In the genomic region with DNA sequence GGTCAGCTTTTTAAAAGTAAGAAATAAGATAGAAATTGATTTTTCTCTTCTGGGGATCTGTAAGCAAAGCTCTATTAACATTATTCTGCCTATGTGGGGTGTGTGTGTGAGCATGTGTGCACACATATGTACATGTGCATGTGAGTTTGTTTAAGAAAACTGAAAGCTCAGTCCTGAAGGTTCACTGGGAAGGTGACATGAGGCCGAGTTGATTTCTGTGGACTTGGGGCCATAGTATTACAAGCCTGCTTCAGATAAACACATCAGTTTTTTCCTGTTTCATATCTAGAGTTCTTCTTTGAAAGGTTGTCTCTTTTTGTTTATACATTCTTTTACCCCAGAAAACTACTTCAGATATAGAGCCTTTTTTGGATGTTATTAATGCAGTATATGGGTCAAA, we compare ENCODE assay signal across 2 cellular contexts.
TF ChIP-seq lines count a peak whose summit lies in the region.

No MANE protein-coding gene starts in this region.

TF ChIP-seq in liver, 16 proteins besides CTCF, POLR2A, EP300 and RAD21 (continued from another document):
- TF ChIP-seq, protein P1, sequence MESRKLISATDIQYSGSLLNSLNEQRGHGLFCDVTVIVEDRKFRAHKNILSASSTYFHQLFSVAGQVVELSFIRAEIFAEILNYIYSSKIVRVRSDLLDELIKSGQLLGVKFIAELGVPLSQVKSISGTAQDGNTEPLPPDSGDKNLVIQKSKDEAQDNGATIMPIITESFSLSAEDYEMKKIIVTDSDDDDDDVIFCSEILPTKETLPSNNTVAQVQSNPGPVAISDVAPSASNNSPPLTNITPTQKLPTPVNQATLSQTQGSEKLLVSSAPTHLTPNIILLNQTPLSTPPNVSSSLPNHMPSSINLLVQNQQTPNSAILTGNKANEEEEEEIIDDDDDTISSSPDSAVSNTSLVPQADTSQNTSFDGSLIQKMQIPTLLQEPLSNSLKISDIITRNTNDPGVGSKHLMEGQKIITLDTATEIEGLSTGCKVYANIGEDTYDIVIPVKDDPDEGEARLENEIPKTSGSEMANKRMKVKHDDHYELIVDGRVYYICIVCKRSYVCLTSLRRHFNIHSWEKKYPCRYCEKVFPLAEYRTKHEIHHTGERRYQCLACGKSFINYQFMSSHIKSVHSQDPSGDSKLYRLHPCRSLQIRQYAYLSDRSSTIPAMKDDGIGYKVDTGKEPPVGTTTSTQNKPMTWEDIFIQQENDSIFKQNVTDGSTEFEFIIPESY (IDR thresholded peaks at IDR 0.05) = no peak

TF ChIP-seq in HepG2, 621 proteins besides CTCF, POLR2A, EP300 and RAD21 (continued from another document):
- TF ChIP-seq, protein P2, sequence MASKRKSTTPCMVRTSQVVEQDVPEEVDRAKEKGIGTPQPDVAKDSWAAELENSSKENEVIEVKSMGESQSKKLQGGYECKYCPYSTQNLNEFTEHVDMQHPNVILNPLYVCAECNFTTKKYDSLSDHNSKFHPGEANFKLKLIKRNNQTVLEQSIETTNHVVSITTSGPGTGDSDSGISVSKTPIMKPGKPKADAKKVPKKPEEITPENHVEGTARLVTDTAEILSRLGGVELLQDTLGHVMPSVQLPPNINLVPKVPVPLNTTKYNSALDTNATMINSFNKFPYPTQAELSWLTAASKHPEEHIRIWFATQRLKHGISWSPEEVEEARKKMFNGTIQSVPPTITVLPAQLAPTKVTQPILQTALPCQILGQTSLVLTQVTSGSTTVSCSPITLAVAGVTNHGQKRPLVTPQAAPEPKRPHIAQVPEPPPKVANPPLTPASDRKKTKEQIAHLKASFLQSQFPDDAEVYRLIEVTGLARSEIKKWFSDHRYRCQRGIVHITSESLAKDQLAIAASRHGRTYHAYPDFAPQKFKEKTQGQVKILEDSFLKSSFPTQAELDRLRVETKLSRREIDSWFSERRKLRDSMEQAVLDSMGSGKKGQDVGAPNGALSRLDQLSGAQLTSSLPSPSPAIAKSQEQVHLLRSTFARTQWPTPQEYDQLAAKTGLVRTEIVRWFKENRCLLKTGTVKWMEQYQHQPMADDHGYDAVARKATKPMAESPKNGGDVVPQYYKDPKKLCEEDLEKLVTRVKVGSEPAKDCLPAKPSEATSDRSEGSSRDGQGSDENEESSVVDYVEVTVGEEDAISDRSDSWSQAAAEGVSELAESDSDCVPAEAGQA (IDR thresholded peaks at IDR 0.05; ENCODE audit: low read depth) = no peak
- TF ChIP-seq, protein P2 (CRISPR knock-in tag; IDR thresholded peaks at IDR 0.05; ENCODE audit: borderline replicate concordance) = no peak
- TF ChIP-seq, protein P3, sequence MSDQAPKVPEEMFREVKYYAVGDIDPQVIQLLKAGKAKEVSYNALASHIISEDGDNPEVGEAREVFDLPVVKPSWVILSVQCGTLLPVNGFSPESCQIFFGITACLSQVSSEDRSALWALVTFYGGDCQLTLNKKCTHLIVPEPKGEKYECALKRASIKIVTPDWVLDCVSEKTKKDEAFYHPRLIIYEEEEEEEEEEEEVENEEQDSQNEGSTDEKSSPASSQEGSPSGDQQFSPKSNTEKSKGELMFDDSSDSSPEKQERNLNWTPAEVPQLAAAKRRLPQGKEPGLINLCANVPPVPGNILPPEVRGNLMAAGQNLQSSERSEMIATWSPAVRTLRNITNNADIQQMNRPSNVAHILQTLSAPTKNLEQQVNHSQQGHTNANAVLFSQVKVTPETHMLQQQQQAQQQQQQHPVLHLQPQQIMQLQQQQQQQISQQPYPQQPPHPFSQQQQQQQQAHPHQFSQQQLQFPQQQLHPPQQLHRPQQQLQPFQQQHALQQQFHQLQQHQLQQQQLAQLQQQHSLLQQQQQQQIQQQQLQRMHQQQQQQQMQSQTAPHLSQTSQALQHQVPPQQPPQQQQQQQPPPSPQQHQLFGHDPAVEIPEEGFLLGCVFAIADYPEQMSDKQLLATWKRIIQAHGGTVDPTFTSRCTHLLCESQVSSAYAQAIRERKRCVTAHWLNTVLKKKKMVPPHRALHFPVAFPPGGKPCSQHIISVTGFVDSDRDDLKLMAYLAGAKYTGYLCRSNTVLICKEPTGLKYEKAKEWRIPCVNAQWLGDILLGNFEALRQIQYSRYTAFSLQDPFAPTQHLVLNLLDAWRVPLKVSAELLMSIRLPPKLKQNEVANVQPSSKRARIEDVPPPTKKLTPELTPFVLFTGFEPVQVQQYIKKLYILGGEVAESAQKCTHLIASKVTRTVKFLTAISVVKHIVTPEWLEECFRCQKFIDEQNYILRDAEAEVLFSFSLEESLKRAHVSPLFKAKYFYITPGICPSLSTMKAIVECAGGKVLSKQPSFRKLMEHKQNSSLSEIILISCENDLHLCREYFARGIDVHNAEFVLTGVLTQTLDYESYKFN (CRISPR knock-in tag; conservative IDR thresholded peaks at IDR 0.05) = no peak
- TF ChIP-seq AKAP8 (CRISPR knock-in tag; IDR thresholded peaks at IDR 0.05) (no peak), ARID2 (CRISPR knock-in tag; IDR thresholded peaks at IDR 0.05; ENCODE audit: borderline replicate concordance) (no peak), ZNF557 (CRISPR knock-in tag; IDR thresholded peaks at IDR 0.05) (no peak), FOXP1 (IDR thresholded peaks at IDR 0.05) (no peak), FOXP1 (CRISPR knock-in tag; IDR thresholded peaks at IDR 0.05) (no peak), PCBP2 (optimal IDR thresholded peaks at IDR 0.05; ENCODE audit: low read depth, low read length, poor library complexity, severe bottlenecking) (no peak)
